24 cellular contexts compared by ENCODE assay signal in genomic region chr22:46825145-46825544, GRCh38.
"Had no signal": no experiment of that assay in that cellular context is flagged by ENCODE, and none has a peak within 500 bp of the region (broad histone marks: within the 10 kb centered on the region; RNA-seq: fewer than 3 reads in every experiment).

No MANE protein-coding gene starts in this region.

- H3K9me3 ChIP-seq: SJSA1 had no signal

- H3K4me3 ChIP-seq: SJSA1 had no signal

- H3K27ac Mint-ChIP-seq: activated CD8-positive, alpha-beta T cell treated with anti-CD3 and anti-CD28 coated beads for 36 hours; activated naive CD4-positive, alpha-beta T cell treated with anti-CD3 and anti-CD28 coated beads, Interleukin-2, amount 10 ng/mL, durations not matched to agents 7 days and 5 days; activated naive CD8-positive, alpha-beta T cell; activated naive CD8-positive, alpha-beta T cell treated with anti-CD3 and anti-CD28 coated beads, Interleukin-2, amount 50 U/mL, for 24 hours had no signal

- H3K4me1 Mint-ChIP-seq: activated naive CD4-positive, alpha-beta T cell treated with anti-CD3 and anti-CD28 coated beads, Interleukin-2, amount 10 ng/mL, durations not matched to agents 7 days and 5 days had no signal

- DNase-seq: activated CD4-positive, alpha-beta T cell treated with anti-CD3 and anti-CD28 coated beads, Interleukin-2, amount 50 U/mL, for 4 hours; activated CD8-positive, alpha-beta T cell treated with anti-CD3 and anti-CD28 coated beads for 36 hours; activated effector memory CD4-positive, alpha-beta T cell treated with Interleukin-2 at 50 U/mL for 16 hours; activated naive CD4-positive, alpha-beta T cell treated with anti-CD3 and anti-CD28 coated beads, Interleukin-2, amount 10 ng/mL, durations not matched to agents 7 days and 5 days; activated naive CD8-positive, alpha-beta T cell treated with anti-CD3 and anti-CD28 coated beads, Interleukin-2, amount 50 U/mL, for 24 hours; anterior cingulate cortex; Karpas-422; KBM-7; NCI-H1105; NCI-H1417 treated with DMSO at 0.1 percent for 48 hours; NCI-H187 treated with DMSO at 0.1 percent for 48 hours; NCI-H2081; NCI-H345; NCI-H524 treated with DMSO at 0.1 percent for 48 hours; SHP77 treated with DMSO at 0.1 percent for 48 hours; SW 1271; T-helper 1 cell; T1000; WERI-Rb-1 had no signal

- H3K36me3 ChIP-seq: SJSA1, WERI-Rb-1 had no signal

- H3K27me3 Mint-ChIP-seq: activated CD4-positive, alpha-beta T cell treated with anti-CD3 and anti-CD28 coated beads, Interleukin-2, amount 10 ng/mL, durations not matched to agents 24 days and 14 days; activated CD8-positive, alpha-beta T cell treated with anti-CD3 and anti-CD28 coated beads for 36 hours; activated naive CD4-positive, alpha-beta T cell treated with anti-CD3 and anti-CD28 coated beads, Interleukin-2, amount 10 ng/mL, durations not matched to agents 7 days and 5 days; activated naive CD8-positive, alpha-beta T cell; activated naive CD8-positive, alpha-beta T cell treated with anti-CD3 and anti-CD28 coated beads, Interleukin-2, amount 50 U/mL, for 24 hours; brain had no signal

- H3K9me3 Mint-ChIP-seq: activated CD4-positive, alpha-beta T cell treated with anti-CD3 and anti-CD28 coated beads, Interleukin-2, amount 10 ng/mL, durations not matched to agents 24 days and 14 days; activated CD8-positive, alpha-beta T cell treated with anti-CD3 and anti-CD28 coated beads for 36 hours; activated naive CD4-positive, alpha-beta T cell treated with anti-CD3 and anti-CD28 coated beads, Interleukin-2, amount 10 ng/mL, durations not matched to agents 7 days and 5 days had no signal

- H3K27ac ChIP-seq: SJSA1, WERI-Rb-1 had no signal

- ATAC-seq: activated CD8-positive, alpha-beta T cell treated with anti-CD3 and anti-CD28 coated beads for 36 hours; activated naive CD8-positive, alpha-beta T cell treated with anti-CD3 and anti-CD28 coated beads, Interleukin-2, amount 50 U/mL, for 24 hours; Panc1 had no signal

- H3K4me3 Mint-ChIP-seq: activated CD4-positive, alpha-beta T cell treated with anti-CD3 and anti-CD28 coated beads, Interleukin-2, amount 10 ng/mL, durations not matched to agents 24 days and 14 days; activated CD8-positive, alpha-beta T cell treated with anti-CD3 and anti-CD28 coated beads for 36 hours; activated naive CD4-positive, alpha-beta T cell treated with anti-CD3 and anti-CD28 coated beads, Interleukin-2, amount 10 ng/mL, durations not matched to agents 7 days and 5 days; activated naive CD8-positive, alpha-beta T cell; activated naive CD8-positive, alpha-beta T cell treated with anti-CD3 and anti-CD28 coated beads, Interleukin-2, amount 50 U/mL, for 24 hours; brain had no signal
